In the genomic region with DNA sequence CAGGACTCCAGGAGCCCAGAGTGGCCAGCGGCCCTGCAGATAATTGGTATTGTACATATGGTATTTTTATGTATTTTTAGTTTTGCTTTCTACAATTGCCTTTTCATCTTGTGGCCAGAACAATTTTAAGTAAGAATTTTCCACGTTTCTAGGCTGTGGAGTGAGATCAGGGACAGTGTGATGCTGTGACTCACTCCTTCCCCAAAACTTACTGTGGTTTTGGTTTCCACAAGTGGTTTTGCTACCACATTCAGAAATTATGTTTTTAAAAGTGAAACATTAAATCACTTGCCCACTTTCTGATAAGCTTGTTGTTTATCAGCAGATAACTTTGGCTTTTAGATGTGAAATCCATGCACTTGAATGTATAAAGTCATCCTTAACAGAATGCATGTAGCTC, we compare ENCODE assay signal across 11 cellular contexts.
DNase-seq lines count a peak whose midpoint lies in the region; FAIRE-seq and TF ChIP-seq lines count a peak whose summit lies in the region.
"Had no signal": no experiment of that assay in that cellular context is flagged by ENCODE, and none has a peak within 500 bp of the region (broad histone marks: within the 10 kb centered on the region; RNA-seq: fewer than 3 reads in every experiment).

No MANE protein-coding gene starts in this region.

- DNase-seq in stimulated activated CD4-positive, alpha-beta T cell treated with anti-CD3 and anti-CD28 coated beads, Interleukin-15, amount 100 ng/mL, for 24 hours, result peak; percentile 14
- no peak for DNase-seq in stimulated activated CD4-positive, alpha-beta T cell treated with anti-CD3 and anti-CD28 coated beads, Interleukin-1b, Interleukin-23, amount 100 ng/mL, for 48 hours
- peak; percentile 83 for DNase-seq in NCI-H226
- DNase-seq in fibroblast of the aortic adventitia (ENCODE audit: low read depth), result peak; percentile 63
- peak; percentile 51 for DNase-seq in urothelium cell line (ENCODE audit: low spot score)
- no peak for DNase-seq in NCI-H1092 (lab: John Stamatoyannopoulos, UW)
- DNase-seq in type B pancreatic cell (ENCODE audit: extremely low spot score, unreplicated experiment), result no peak
- DNase-seq in DMS53 (lab: John Stamatoyannopoulos, UW), result no peak
- DNase-seq: HFFc6 had no signal

- H3K4me1 Mint-ChIP-seq in type B pancreatic cell (ENCODE audit: unreplicated experiment), result peaks cover 25% of the 10 kb centered on the region
- H3K4me1 Mint-ChIP-seq: B cell had no signal

- H3K27ac Mint-ChIP-seq in type B pancreatic cell, result no peak overlapping the region
- H3K27ac Mint-ChIP-seq: B cell, HFFc6 had no signal

- H3K4me3 Mint-ChIP-seq in type B pancreatic cell, result no peak overlapping the region
- H3K4me3 Mint-ChIP-seq: B cell, HFFc6 had no signal

- no peak overlapping the region for H3K4me3 ChIP-seq in fibroblast of the aortic adventitia (ENCODE audit: low read depth, low read length)

- H3K36me3 Mint-ChIP-seq in type B pancreatic cell, result no peaks in the 10 kb centered on the region

- TF ChIP-seq CTCF in fibroblast of the aortic adventitia (IDR thresholded peaks at IDR 0.05; ENCODE audit: insufficient read depth, low read length), result no peak
- TF ChIP-seq CTCF in type B pancreatic cell (conservative IDR thresholded peaks at IDR 0.05), result no peak

- no peaks in the 10 kb centered on the region for H3K9me3 Mint-ChIP-seq in type B pancreatic cell
- H3K9me3 Mint-ChIP-seq: HFFc6 had no signal

- no peaks in the 10 kb centered on the region for H3K27me3 Mint-ChIP-seq in type B pancreatic cell

- no peak for FAIRE-seq in urothelium cell line (lab: Jason Lieb, UNC)
- FAIRE-seq: GM12892 had no signal

Comparison
In these comparisons a context has a peak if more than half of its experiments do, and no peak if none do; other contexts are left out.
1. DNase-seq: peak in stimulated activated CD4-positive, alpha-beta T cell treated with anti-CD3 and anti-CD28 coated beads, Interleukin-15, amount 100 ng/mL, for 24 hours (single experiment), NCI-H226 (single experiment), fibroblast of the aortic adventitia (single experiment) and urothelium cell line (single experiment); none in stimulated activated CD4-positive, alpha-beta T cell treated with anti-CD3 and anti-CD28 coated beads, Interleukin-1b, Interleukin-23, amount 100 ng/mL, for 48 hours (single experiment), NCI-H1092 (single experiment), type B pancreatic cell (single experiment) and DMS53 (single experiment).